ENCODE assay signal across 11 cellular contexts in genomic region chr13:44174769-44175425, GRCh38.
A peak's percentile ranks its signal among the peaks of the same experiment; 100 is the strongest.
DNase-seq lines count a peak whose midpoint lies in the region; ATAC-seq and TF ChIP-seq lines count a peak whose summit lies in the region.
"Had no signal": no experiment of that assay in that cellular context is flagged by ENCODE, and none has a peak within 500 bp of the region (broad histone marks: within the 10 kb centered on the region; RNA-seq: fewer than 3 reads in every experiment).

No MANE protein-coding gene starts in this region.

- no peaks in the 10 kb centered on the region for H3F3A ChIP-seq in neural progenitor cell (ENCODE audit: low read depth)

- H3K27ac ChIP-seq in esophagus muscularis mucosa (replicated peaks in 1 of 4), result peak overlapping the region; percentile 21 to 61 (median 56)
- no peak overlapping the region for H3K27ac ChIP-seq in neural progenitor cell
- H3K27ac ChIP-seq in RWPE1, result no peak overlapping the region

- H3K4me2 ChIP-seq in neural progenitor cell, result no peak overlapping the region

- no peaks in the 10 kb centered on the region for H3K27me3 ChIP-seq in esophagus muscularis mucosa
- H3K27me3 ChIP-seq in neural progenitor cell, result no peaks in the 10 kb centered on the region

- H3K9me3 ChIP-seq in esophagus muscularis mucosa, result no peaks in the 10 kb centered on the region
- H3K9me3 ChIP-seq in neural progenitor cell (ENCODE audit: low read depth), result no peaks in the 10 kb centered on the region

- peaks cover 5% of the 10 kb centered on the region for H3K9me3 Mint-ChIP-seq in neural progenitor cell

- H3K79me2 ChIP-seq in neural progenitor cell (ENCODE audit: low read depth), result no peaks in the 10 kb centered on the region

- H4K20me1 ChIP-seq in neural progenitor cell (ENCODE audit: low read depth), result no peaks in the 10 kb centered on the region

- H3K4me1 ChIP-seq in esophagus muscularis mucosa, result peaks cover 10 to 32% (median 28%) of the 10 kb centered on the region in 4 donors
- no peaks in the 10 kb centered on the region for H3K4me1 ChIP-seq in neural progenitor cell

- no peak overlapping the region for H3K4me3 Mint-ChIP-seq in neural progenitor cell

- TF ChIP-seq CTCF in esophagus muscularis mucosa (IDR thresholded peaks at IDR 0.05) (no peak), neural progenitor cell (IDR thresholded peaks at IDR 0.05) (no peak), RWPE1 (conservative IDR thresholded peaks at IDR 0.05; ENCODE audit: low read depth) (no peak)

- ATAC-seq in GM21367 (IDR thresholded peaks at IDR 0.05; ENCODE audit: unreplicated experiment) (no peak), GM18868 (IDR thresholded peaks at IDR 0.05; ENCODE audit: unreplicated experiment) (no peak)

- no peaks in the 10 kb centered on the region for H3K36me3 Mint-ChIP-seq in neural progenitor cell

- peak overlapping the region; percentile 61 for H2AFZ ChIP-seq in neural progenitor cell (replicated peaks)

- TF ChIP-seq EP300 in esophagus muscularis mucosa (IDR thresholded peaks at IDR 0.05), result no peak

- no peak overlapping the region for H3K9ac ChIP-seq in neural progenitor cell

- H3K27me3 Mint-ChIP-seq in neural progenitor cell (ENCODE audit: insufficient read depth, low read depth), result peaks cover 8% of the 10 kb centered on the region

- no peak overlapping the region for H3K4me3 ChIP-seq in esophagus muscularis mucosa
- no peak overlapping the region for H3K4me3 ChIP-seq in neural progenitor cell

- intact Hi-C loops in esophagus muscularis mucosa (cut with DNase I), result no loop called here

- peaks cover 7% of the 10 kb centered on the region for H3K4me1 Mint-ChIP-seq in neural progenitor cell

- TF ChIP-seq POLR2A in esophagus muscularis mucosa (IDR thresholded peaks at IDR 0.05; ENCODE audit: low read depth), result no peak

- POLR2A ChIA-PET in RWPE1 (lab: Yijun Ruan, JAX; ENCODE audit: low non-redundant PET), result interaction anchor here (0.5 kb wide), 1 partner anchor 260 kb away, joined by 8 read pairs; no protein-coding TSS in a partner anchor

- CTCF ChIA-PET in RWPE1 (lab: Yijun Ruan, JAX), result interaction anchor here (0.6 to 0.9 kb wide), 2 partner anchors 17 to 266 kb away, joined by 4 read pairs; no protein-coding TSS in a partner anchor

- H3K36me3 ChIP-seq in esophagus muscularis mucosa (no peaks in the 10 kb centered on the region), neural progenitor cell (no peaks in the 10 kb centered on the region)

- no peak overlapping the region for H3K27ac Mint-ChIP-seq in neural progenitor cell

- WGBS in esophagus muscularis mucosa, result 75% methylated on average over 2 of the region's 3 CpGs

- DNase-seq in ELF-1 (ENCODE audit: low read depth, low spot score) (peak; percentile 88), OCI-M1 (lab: John Stamatoyannopoulos, UW) (peak; percentile 84), esophagus muscularis mucosa (ENCODE audit: extremely low spot score) (peak; percentile 88), neural progenitor cell (ENCODE audit: low spot score) (no peak), NK-92 (lab: John Stamatoyannopoulos, UW; ENCODE audit: unreplicated experiment) (no peak), RWPE1 (ENCODE audit: low spot score) (no peak)
- DNase-seq: activated naive CD4-positive, alpha-beta T cell; NCI-H2227 treated with DMSO at 0.1 percent for 48 hours; T1000 had no signal

Comparison
In these comparisons a context has a peak if more than half of its experiments do, and no peak if none do; other contexts are left out.
1. DNase-seq: peak in ELF-1 (single experiment), OCI-M1 (single experiment) and esophagus muscularis mucosa (single experiment); none in neural progenitor cell (single experiment), NK-92 (single experiment) and RWPE1 (single experiment).
2. H3K27ac ChIP-seq: peak in esophagus muscularis mucosa (4 of 4); none in neural progenitor cell (single experiment) and RWPE1 (single experiment).